ENCODE assay signal across 18 cellular contexts in the genomic region with DNA sequence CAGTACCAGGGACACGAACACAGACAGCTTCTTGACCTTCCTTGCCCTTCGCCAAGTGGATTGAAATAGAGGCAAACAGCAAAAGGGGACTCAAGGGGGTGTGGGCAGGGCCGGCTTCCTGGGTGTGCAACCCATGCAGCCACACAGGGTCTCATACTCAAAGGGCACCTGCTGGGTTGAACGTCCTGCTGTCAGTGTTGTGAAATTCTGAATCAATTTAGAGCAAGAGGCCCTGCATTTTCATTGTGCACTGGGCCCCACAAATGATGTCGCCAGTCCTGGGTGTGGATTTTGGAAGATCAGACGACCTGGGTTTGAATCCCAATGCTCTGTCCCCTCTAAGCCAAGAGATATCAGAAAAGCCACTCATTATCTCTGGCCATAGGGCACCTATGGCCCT. TPM values are rescaled to one million over a fixed set of nuclear protein-coding genes. Genes with fewer than 3 reads are reported as not detected.
DNase-seq lines count a peak whose midpoint lies in the region; ATAC-seq and TF ChIP-seq lines count a peak whose summit lies in the region.
"Had no signal": no experiment of that assay in that cellular context is flagged by ENCODE, and none has a peak within 500 bp of the region (broad histone marks: within the 10 kb centered on the region; RNA-seq: fewer than 3 reads in every experiment).

No MANE protein-coding gene starts in this region.

- H3K36me3 Mint-ChIP-seq in MCF 10A (ENCODE audit: insufficient read depth, unreplicated experiment) (peaks cover 6% of the 10 kb centered on the region), endothelial cell (ENCODE audit: low read depth, unreplicated experiment) (no peaks in the 10 kb centered on the region)

- no peak for ATAC-seq in lung (ENCODE audit: insufficient read depth, low FRiP score)

- 95% methylated on average over 6 of the region's 6 CpGs for WGBS in mammary epithelial cell (ENCODE audit: low coverage, missing lambda C conversion rate)
- 58 to 69% methylated on average over 6 of the region's 6 CpGs for WGBS in lung, 2 donors
- 85% methylated on average over 6 of the region's 6 CpGs for WGBS in suprapubic skin

- no peaks in the 10 kb centered on the region for H3K79me2 ChIP-seq in mammary epithelial cell (ENCODE audit: insufficient read depth, low read length)

- DNase-seq in MCF 10A (ENCODE audit: unreplicated experiment) (no peak), mammary epithelial cell (no peak), endothelial cell (ENCODE audit: low spot score) (no peak), lung (ENCODE audit: low spot score) (no peak), suprapubic skin (ENCODE audit: low spot score in 2 of 2) (no peak), occipital lobe (lab: John Stamatoyannopoulos, UW) (no peak)
- no peak for DNase-seq in activated CD8-positive, alpha-beta memory T cell treated with anti-CD3 and anti-CD28 coated beads, Interleukin-2, amount 50 U/mL, for 4 hours
- DNase-seq in stimulated activated CD4-positive, alpha-beta T cell treated with anti-CD3 and anti-CD28 coated beads, Interleukin-2, amount 100 ng/mL, for 24 hours: no peak
- DNase-seq: 8988T, DMS 273 treated with DMSO at 0.1 percent for 48 hours, H7, IMR-90, NCI-H1436 treated with DMSO at 0.1 percent for 48 hours, NCI-H2081, NCI-H524, Peyer's patch, SIG-M5 had no signal

- no peaks in the 10 kb centered on the region for H4K20me1 ChIP-seq in mammary epithelial cell (ENCODE audit: insufficient read depth, low read length)
- H4K20me1 ChIP-seq: BLaER1 had no signal

- H3K9me3 ChIP-seq in mammary epithelial cell (replicated peaks; ENCODE audit: insufficient read depth, low read length) (no peaks in the 10 kb centered on the region), lung (ENCODE audit: control insufficient read depth in 2 of 2, insufficient read depth in 1 of 2, low read length in 1 of 2) (no peaks in the 10 kb centered on the region), suprapubic skin (no peaks in the 10 kb centered on the region)
- H3K9me3 ChIP-seq: BLaER1, Peyer's patch had no signal

- H3K27me3 Mint-ChIP-seq in MCF 10A (ENCODE audit: insufficient read depth, unreplicated experiment) (no peaks in the 10 kb centered on the region), endothelial cell (ENCODE audit: unreplicated experiment) (peaks cover 2% of the 10 kb centered on the region)

- H3K4me1 ChIP-seq in mammary epithelial cell (ENCODE audit: insufficient read depth, low read length): no peaks in the 10 kb centered on the region
- peaks cover 9 to 10% of the 10 kb centered on the region in 2 donors for H3K4me1 ChIP-seq in lung (ENCODE audit: control insufficient read depth in 2 of 2, insufficient read depth in 2 of 2, low read length in 2 of 2)
- H3K4me1 ChIP-seq in suprapubic skin: peaks cover 21% of the 10 kb centered on the region
- H3K4me1 ChIP-seq: BLaER1 had no signal

- CTCF ChIA-PET in MCF 10A (lab: Yijun Ruan, JAX): interaction anchor here (0.6 kb wide), 1 partner anchor 115 kb away, joined by 3 read pairs; no protein-coding TSS in a partner anchor
- CTCF ChIA-PET in mammary epithelial cell (lab: Charles Lee; ENCODE audit: low non-redundant PET): no interaction called here

- no peak for TF ChIP-seq POLR2A in suprapubic skin (IDR thresholded peaks at IDR 0.05)

- H3K4me2 ChIP-seq in mammary epithelial cell (ENCODE audit: insufficient read depth, low read depth, low read length): no peak overlapping the region
- H3K4me2 ChIP-seq: BLaER1 had no signal

- H3K4me3 Mint-ChIP-seq in MCF 10A (ENCODE audit: unreplicated experiment) (no peak overlapping the region), endothelial cell (ENCODE audit: unreplicated experiment) (peak overlapping the region; percentile 17)

- dilution Hi-C loops in mammary epithelial cell (cut with HindIII; ENCODE audit: low sequenced_read_pairs): loop anchor here (5.0 kb wide), 3 partner anchors 37 to 107 kb away; no protein-coding TSS in a partner anchor

- no peaks in the 10 kb centered on the region for H3K36me3 ChIP-seq in mammary epithelial cell (ENCODE audit: insufficient read depth, low read length)
- H3K36me3 ChIP-seq in lung (ENCODE audit: control insufficient read depth in 2 of 2, insufficient read depth in 2 of 2, low read length in 2 of 2): no peaks in the 10 kb centered on the region
- no peaks in the 10 kb centered on the region for H3K36me3 ChIP-seq in suprapubic skin
- H3K36me3 ChIP-seq: BLaER1 had no signal

- no peak for TF ChIP-seq EP300 in suprapubic skin (IDR thresholded peaks at IDR 0.05)

- no peaks in the 10 kb centered on the region for H3K27me3 ChIP-seq in mammary epithelial cell (ENCODE audit: insufficient read depth, low read length)
- H3K27me3 ChIP-seq in lung (ENCODE audit: control insufficient read depth, insufficient read depth): no peaks in the 10 kb centered on the region
- no peaks in the 10 kb centered on the region for H3K27me3 ChIP-seq in suprapubic skin
- H3K27me3 ChIP-seq: Peyer's patch had no signal

- H2AFZ ChIP-seq in mammary epithelial cell (ENCODE audit: low read depth, low read length): no peak overlapping the region

- in situ Hi-C loops in mammary epithelial cell (cut with MboI; ENCODE audit: low sequenced_read_pairs in 2 of 2): no loop called here

- BruUV-seq in MCF 10A (replicated peaks; lab: Mats Ljungman, UMichigan): no TSS peak
- no TSS peak for BruUV-seq in mammary epithelial cell (replicated peaks; lab: Mats Ljungman, UMichigan)

- POLR2A ChIA-PET in MCF 10A (lab: Yijun Ruan, JAX): interaction anchor here (1.0 kb wide), 1 partner anchor 12 kb away, joined by 3 read pairs; no protein-coding TSS in a partner anchor

- no peaks in the 10 kb centered on the region for H3K9me3 Mint-ChIP-seq in MCF 10A (ENCODE audit: unreplicated experiment)
- H3K9me3 Mint-ChIP-seq in endothelial cell (ENCODE audit: unreplicated experiment): no peaks in the 10 kb centered on the region

- H3K27ac ChIP-seq in mammary epithelial cell (ENCODE audit: insufficient read depth, low read depth, low read length) (no peak overlapping the region), lung (ENCODE audit: low read depth in 1 of 2, low read length in 1 of 2) (peak overlapping the region; percentile 84), suprapubic skin (peak overlapping the region; percentile 58)
- H3K27ac ChIP-seq: BLaER1 had no signal

- H3K4me1 Mint-ChIP-seq in MCF 10A (ENCODE audit: insufficient read depth, unreplicated experiment): peaks cover 14% of the 10 kb centered on the region
- H3K4me1 Mint-ChIP-seq in endothelial cell (ENCODE audit: unreplicated experiment): no peaks in the 10 kb centered on the region

- intact Hi-C loops in MCF 10A (cut with micrococcal nuclease): no loop called here
- intact Hi-C loops in mammary epithelial cell (cut with micrococcal nuclease): no loop called here

- no peak overlapping the region for H3K4me3 ChIP-seq in mammary epithelial cell (replicated peaks in 1 of 3; ENCODE audit: insufficient read depth in 1 of 3, low read depth in 2 of 3, low read length in 3 of 3)
- H3K4me3 ChIP-seq in lung: no peak overlapping the region
- H3K4me3 ChIP-seq in suprapubic skin: no peak overlapping the region
- H3K4me3 ChIP-seq: BLaER1, Peyer's patch had no signal

- H3K27ac Mint-ChIP-seq in MCF 10A (ENCODE audit: low read depth, unreplicated experiment) (peak overlapping the region; percentile 44), endothelial cell (ENCODE audit: unreplicated experiment) (no peak overlapping the region)

- TF ChIP-seq CTCF in MCF 10A (IDR thresholded peaks at IDR 0.05; ENCODE audit: unreplicated experiment): no peak
- TF ChIP-seq CTCF in mammary epithelial cell (conservative IDR thresholded peaks at IDR 0.05 in 1 of 2, IDR thresholded peaks at IDR 0.05 in 1 of 2; ENCODE audit: extremely low read depth in 1 of 2, insufficient read depth in 1 of 2, low read depth in 1 of 2, low read length in 2 of 2): no peak
- TF ChIP-seq CTCF in endothelial cell (IDR thresholded peaks at IDR 0.05; ENCODE audit: unreplicated experiment): no peak
- TF ChIP-seq CTCF in lung (IDR thresholded peaks at IDR 0.05; ENCODE audit: control extremely low read depth, extremely low read depth): no peak
- no peak for TF ChIP-seq CTCF in suprapubic skin (IDR thresholded peaks at IDR 0.05)

- H3K9ac ChIP-seq in mammary epithelial cell (ENCODE audit: insufficient read depth, low read length): no peak overlapping the region
- H3K9ac ChIP-seq: BLaER1 had no signal

RNA-seq across cellular contexts. Expression of a gene that starts 51.1 kb away (rescaled TPM):
- 11.1 and 13.2 TPM in 2 replicates for total RNA-seq in MCF 10A (2022)
- 10 to 100 TPM; 13.0 to 14.1 TPM for total RNA-seq in mammary epithelial cell
- polyA plus RNA-seq in mammary epithelial cell: 4.3 TPM
- polyA minus RNA-seq in mammary epithelial cell: 4.5 TPM
- 6.3 TPM for total RNA-seq in endothelial cell (ENCODE audit: unreplicated experiment)
- total RNA-seq in lung: 10 to 100 TPM; 61.9 to 69.9 TPM
- 10 to 100 TPM; 10.3 to 19.2 TPM for polyA plus RNA-seq in lung
- 100 to 1,000 TPM; 106 to 229 (median 160) TPM for total RNA-seq in suprapubic skin
- 0.62 TPM for total RNA-seq in occipital lobe
